In genomic region chr2:69149631-69150215, GRCh38 we compare ENCODE assay signal across 13 cellular contexts.
DNase-seq lines count a peak whose midpoint lies in the region; ATAC-seq and TF ChIP-seq lines count a peak whose summit lies in the region.
"Had no signal": no experiment of that assay in that cellular context is flagged by ENCODE, and none has a peak within 500 bp of the region (broad histone marks: within the 10 kb centered on the region; RNA-seq: fewer than 3 reads in every experiment).

No MANE protein-coding gene starts in this region.

- TF ChIP-seq CTCF in adrenal gland (IDR thresholded peaks at IDR 0.05) (no peak), left ventricle myocardium inferior (IDR thresholded peaks at IDR 0.05; ENCODE audit: borderline replicate concordance) (no peak), psoas muscle (IDR thresholded peaks at IDR 0.05) (no peak)

- H3K27ac ChIP-seq in adrenal gland, result peak overlapping the region in 3 of 5 donors; percentile 48 to 81 (median 74)
- peak overlapping the region; percentile 61 for H3K27ac ChIP-seq in left ventricle myocardium inferior (replicated peaks)
- H3K27ac ChIP-seq in psoas muscle, result no peak overlapping the region
- H3K27ac ChIP-seq: foreskin keratinocyte had no signal

- WGBS in adrenal gland, 4 donors, result 29 to 54% (median 31%) methylated on average over 6 to 7 of the region's 7 CpGs
- WGBS in psoas muscle, 3 donors, result 39 to 53% (median 43%) methylated on average over 7 of the region's 7 CpGs

- intact Hi-C loops in adrenal gland (cut with DNase I), result no loop called here
- intact Hi-C loops in left ventricle myocardium inferior (cut with micrococcal nuclease), result no loop called here
- intact Hi-C loops in psoas muscle (cut with DNase I), result no loop called here

- no peaks in the 10 kb centered on the region for H3K4me1 Mint-ChIP-seq in activated naive CD8-positive, alpha-beta T cell treated with anti-CD3 and anti-CD28 coated beads for 36 hours
- no peaks in the 10 kb centered on the region for H3K4me1 Mint-ChIP-seq in stimulated activated naive CD8-positive, alpha-beta T cell treated with anti-CD3 and anti-CD28 coated beads, Interleukin-15, amount 100 ng/mL, for 72 hours
- H3K4me1 Mint-ChIP-seq: activated B cell treated with CpG ODN at 0.5 μM for 24 hours; CD8-positive, alpha-beta memory T cell had no signal

- DNase-seq in EL (peak; percentile 52), adrenal gland (peak in 6 of 7 donors; percentile 49 to 81 (median 57)), left ventricle myocardium inferior (peak; percentile 46), psoas muscle (peak; percentile 65 to 71), HCEC 1CT (no peak)
- DNase-seq in activated naive CD8-positive, alpha-beta T cell treated with anti-CD3 and anti-CD28 coated beads for 36 hours, result no peak
- no peak for DNase-seq in stimulated activated naive CD8-positive, alpha-beta T cell treated with anti-CD3 and anti-CD28 coated beads, Interleukin-15, amount 100 ng/mL, for 72 hours
- DNase-seq: activated B cell treated with CpG ODN at 0.5 μM for 24 hours; activated naive CD4-positive, alpha-beta T cell treated with anti-CD3 and anti-CD28 coated beads, Interleukin-2, amount 50 U/mL, for 16 hours; CD8-positive, alpha-beta memory T cell; foreskin keratinocyte; NCI-H1048 had no signal

- peaks cover 19 to 49% of the 10 kb centered on the region in 2 donors for H3K4me1 ChIP-seq in adrenal gland (replicated peaks in 1 of 2)
- peaks cover 57% of the 10 kb centered on the region for H3K4me1 ChIP-seq in left ventricle myocardium inferior
- no peaks in the 10 kb centered on the region for H3K4me1 ChIP-seq in psoas muscle
- H3K4me1 ChIP-seq: foreskin keratinocyte had no signal

- H3K27me3 ChIP-seq in adrenal gland (no peaks in the 10 kb centered on the region), left ventricle myocardium inferior (ENCODE audit: low read depth) (no peaks in the 10 kb centered on the region), psoas muscle (ENCODE audit: insufficient read depth in 3 of 3, low read length in 2 of 3) (no peaks in the 10 kb centered on the region)
- H3K27me3 ChIP-seq: foreskin keratinocyte had no signal

- H3K9me3 ChIP-seq in adrenal gland (replicated peaks in 1 of 3) (no peaks in the 10 kb centered on the region), left ventricle myocardium inferior (replicated peaks) (no peaks in the 10 kb centered on the region), psoas muscle (no peaks in the 10 kb centered on the region)

- no peaks in the 10 kb centered on the region for H3K9me3 Mint-ChIP-seq in activated naive CD8-positive, alpha-beta T cell treated with anti-CD3 and anti-CD28 coated beads for 36 hours
- no peaks in the 10 kb centered on the region for H3K9me3 Mint-ChIP-seq in stimulated activated naive CD8-positive, alpha-beta T cell treated with anti-CD3 and anti-CD28 coated beads, Interleukin-15, amount 100 ng/mL, for 72 hours
- H3K9me3 Mint-ChIP-seq: activated B cell treated with CpG ODN at 0.5 μM for 24 hours; CD8-positive, alpha-beta memory T cell had no signal

- no peak overlapping the region for H3K4me3 Mint-ChIP-seq in activated naive CD8-positive, alpha-beta T cell treated with anti-CD3 and anti-CD28 coated beads for 36 hours
- H3K4me3 Mint-ChIP-seq in stimulated activated naive CD8-positive, alpha-beta T cell treated with anti-CD3 and anti-CD28 coated beads, Interleukin-15, amount 100 ng/mL, for 72 hours, result no peak overlapping the region
- H3K4me3 Mint-ChIP-seq: activated B cell treated with CpG ODN at 0.5 μM for 24 hours; CD8-positive, alpha-beta memory T cell had no signal

- H3K27ac Mint-ChIP-seq in activated naive CD8-positive, alpha-beta T cell treated with anti-CD3 and anti-CD28 coated beads for 36 hours, result no peak overlapping the region
- peak overlapping the region in 1 of 2 donors; percentile 32 for H3K27ac Mint-ChIP-seq in stimulated activated naive CD8-positive, alpha-beta T cell treated with anti-CD3 and anti-CD28 coated beads, Interleukin-15, amount 100 ng/mL, for 72 hours
- H3K27ac Mint-ChIP-seq: activated B cell treated with CpG ODN at 0.5 μM for 24 hours; CD8-positive, alpha-beta memory T cell had no signal

- H3K36me3 Mint-ChIP-seq in activated naive CD8-positive, alpha-beta T cell treated with anti-CD3 and anti-CD28 coated beads for 36 hours, result no peaks in the 10 kb centered on the region
- H3K36me3 Mint-ChIP-seq: CD8-positive, alpha-beta memory T cell had no signal

- H3K4me3 ChIP-seq in adrenal gland (no peak overlapping the region), left ventricle myocardium inferior (no peak overlapping the region), psoas muscle (no peak overlapping the region)

- TF ChIP-seq POLR2A in adrenal gland (IDR thresholded peaks at IDR 0.05), result no peak

- H3K27me3 Mint-ChIP-seq in activated naive CD8-positive, alpha-beta T cell treated with anti-CD3 and anti-CD28 coated beads for 36 hours, result no peaks in the 10 kb centered on the region
- no peaks in the 10 kb centered on the region for H3K27me3 Mint-ChIP-seq in stimulated activated naive CD8-positive, alpha-beta T cell treated with anti-CD3 and anti-CD28 coated beads, Interleukin-15, amount 100 ng/mL, for 72 hours

- H3K36me3 ChIP-seq in adrenal gland (replicated peaks in 1 of 2), result no peaks in the 10 kb centered on the region
- H3K36me3 ChIP-seq in left ventricle myocardium inferior, result no peaks in the 10 kb centered on the region
- H3K36me3 ChIP-seq in psoas muscle (ENCODE audit: insufficient read depth in 1 of 2, low read depth in 1 of 2), result no peaks in the 10 kb centered on the region

- ATAC-seq in psoas muscle (peak in 3 of 4 donors; percentile 38 to 56 (median 51)), GM21529 (IDR thresholded peaks at IDR 0.05; ENCODE audit: unreplicated experiment) (no peak)
- ATAC-seq in stimulated activated naive CD8-positive, alpha-beta T cell treated with anti-CD3 and anti-CD28 coated beads, Interleukin-15, amount 100 ng/mL, for 72 hours, result no peak
- ATAC-seq: foreskin keratinocyte had no signal

Comparison
In these comparisons a context has a peak if more than half of its experiments do, and no peak if none do; other contexts are left out.
1. DNase-seq: peak in EL (single experiment), adrenal gland (6 of 7), left ventricle myocardium inferior (single experiment) and psoas muscle (2 of 2); none in activated naive CD8-positive, alpha-beta T cell treated with anti-CD3 and anti-CD28 coated beads for 36 hours (single experiment), HCEC 1CT (single experiment) and stimulated activated naive CD8-positive, alpha-beta T cell treated with anti-CD3 and anti-CD28 coated beads, Interleukin-15, amount 100 ng/mL, for 72 hours (0 of 2).
2. ATAC-seq: peak in psoas muscle (3 of 4); none in stimulated activated naive CD8-positive, alpha-beta T cell treated with anti-CD3 and anti-CD28 coated beads, Interleukin-15, amount 100 ng/mL, for 72 hours (single experiment) and GM21529 (single experiment).